In genomic region chr4:181376058-181376457, GRCh38 we compare ENCODE assay signal across 21 cellular contexts.
"Had no signal": no experiment of that assay in that cellular context is flagged by ENCODE, and none has a peak within 500 bp of the region (broad histone marks: within the 10 kb centered on the region; RNA-seq: fewer than 3 reads in every experiment).

No MANE protein-coding gene starts in this region.

- H3K27ac ChIP-seq: HL-60, KMS-11, RWPE1 had no signal

- H3K4me3 ChIP-seq: K562 had no signal

- ATAC-seq: K562, T-cell had no signal

- H3K9me3 ChIP-seq: SK-N-SH had no signal

- H3K9ac ChIP-seq: KMS-11, SK-N-SH had no signal

- FAIRE-seq: HTR-8/SVneo, K562, RCC 7860 had no signal

- DNase-seq: Kasumi-1, MM.1S, NCI-H1092 treated with DMSO at 0.1 percent for 48 hours, NCI-H1436, NCI-H187, NCI-H2029, NCI-H2171, NCI-H226, NCI-H446 treated with DMSO at 0.1 percent for 48 hours, NCI-H510A treated with DMSO at 0.1 percent for 48 hours, NCI-H526, SHP77, SK-N-SH, SW 1271, T-cell had no signal
